Comparison of ENCODE assay signal across 17 cellular contexts in the genomic region with DNA sequence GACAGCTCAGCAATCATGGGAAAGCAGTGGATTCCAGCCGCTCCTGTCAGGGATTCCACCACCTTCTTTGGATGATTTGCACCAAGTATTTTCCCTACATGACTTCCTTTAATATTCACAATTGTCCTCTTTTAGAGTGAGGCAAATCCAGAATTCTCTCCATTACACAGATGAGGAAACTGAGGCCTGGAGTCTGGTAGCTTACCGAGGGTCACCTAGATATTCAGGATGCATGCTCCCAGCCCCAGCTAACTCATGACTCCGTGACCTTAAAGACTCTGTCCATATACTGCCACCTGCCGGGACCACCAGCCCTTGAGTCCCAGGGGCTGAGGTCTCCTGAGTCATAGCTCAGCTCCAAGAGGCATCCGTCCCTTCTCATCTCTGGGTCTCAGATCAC.
DNase-seq lines count a peak whose midpoint lies in the region; ATAC-seq, FAIRE-seq and TF ChIP-seq lines count a peak whose summit lies in the region.
"Had no signal": no experiment of that assay in that cellular context is flagged by ENCODE, and none has a peak within 500 bp of the region (broad histone marks: within the 10 kb centered on the region; RNA-seq: fewer than 3 reads in every experiment).

No MANE protein-coding gene starts in this region.

- H3K9me3 Mint-ChIP-seq in astrocyte (ENCODE audit: unreplicated experiment) (peaks cover 4% of the 10 kb centered on the region), mesothelial cell of epicardium (no peaks in the 10 kb centered on the region)
- no peaks in the 10 kb centered on the region for H3K9me3 Mint-ChIP-seq in stimulated activated effector memory CD8-positive, alpha-beta T cell treated with anti-CD3 and anti-CD28 coated beads, Interleukin-12 subunit alpha, Interleukin-12 subunit beta, amount 100 ng/mL, for 72 hours

- peaks cover 49% of the 10 kb centered on the region for H3K4me1 ChIP-seq in astrocyte (ENCODE audit: insufficient read depth, low read length)

- peaks cover 96% of the 10 kb centered on the region for H3K79me2 ChIP-seq in astrocyte (ENCODE audit: insufficient read depth, low read length)

- no peaks in the 10 kb centered on the region for H3K9me3 ChIP-seq in astrocyte (ENCODE audit: insufficient read depth, low read depth, low read length)
- H3K9me3 ChIP-seq: lower lobe of right lung had no signal

- H2AFZ ChIP-seq in astrocyte (ENCODE audit: low read depth, low read length), result no peak overlapping the region

- TF ChIP-seq CTCF in astrocyte (IDR thresholded peaks at IDR 0.05; ENCODE audit: insufficient read depth, low read depth, low read length), result no peak
- no peak for TF ChIP-seq CTCF in mesothelial cell of epicardium (IDR thresholded peaks at IDR 0.05; ENCODE audit: unreplicated experiment)

- H3K9ac ChIP-seq in astrocyte (ENCODE audit: low read length), result no peak overlapping the region

- H3K4me3 Mint-ChIP-seq in astrocyte (ENCODE audit: unreplicated experiment) (no peak overlapping the region), mesothelial cell of epicardium (no peak overlapping the region)
- H3K4me3 Mint-ChIP-seq in stimulated activated effector memory CD8-positive, alpha-beta T cell treated with anti-CD3 and anti-CD28 coated beads, Interleukin-12 subunit alpha, Interleukin-12 subunit beta, amount 100 ng/mL, for 72 hours, result no peak overlapping the region

- peak overlapping the region; percentile 67 for H3K27ac Mint-ChIP-seq in astrocyte (ENCODE audit: unreplicated experiment)
- peak overlapping the region; percentile 55 for H3K27ac Mint-ChIP-seq in mesothelial cell of epicardium
- peak overlapping the region; percentile 88 for H3K27ac Mint-ChIP-seq in stimulated activated effector memory CD8-positive, alpha-beta T cell treated with anti-CD3 and anti-CD28 coated beads, Interleukin-12 subunit alpha, Interleukin-12 subunit beta, amount 100 ng/mL, for 72 hours

- FAIRE-seq in astrocyte (lab: Jason Lieb, UNC) (no peak), GM12891 (lab: Jason Lieb, UNC) (no peak)
- FAIRE-seq: colon, GM12892 had no signal

- no peak for ATAC-seq in stimulated activated effector memory CD8-positive, alpha-beta T cell treated with anti-CD3 and anti-CD28 coated beads, Interleukin-12 subunit alpha, Interleukin-12 subunit beta, amount 100 ng/mL, for 72 hours
- ATAC-seq: lower lobe of right lung had no signal

- no peak for TF ChIP-seq POLR2A in GM12891 (IDR thresholded peaks at IDR 0.05; ENCODE audit: low read depth, low read length)

- no peak overlapping the region for H3K27ac ChIP-seq in astrocyte (ENCODE audit: low read depth, low read length)
- H3K27ac ChIP-seq: 22Rv1, C4-2B, lower lobe of right lung had no signal

- H3K27me3 Mint-ChIP-seq in astrocyte (ENCODE audit: low read depth, unreplicated experiment) (no peaks in the 10 kb centered on the region), mesothelial cell of epicardium (ENCODE audit: low read depth) (no peaks in the 10 kb centered on the region)

- no peaks in the 10 kb centered on the region for H3K27me3 ChIP-seq in astrocyte (ENCODE audit: insufficient read depth, low read length)

- DNase-seq in NCI-H82 (lab: John Stamatoyannopoulos, UW) (peak; percentile 76), NCI-H82 treated with DMSO at 0.1 percent for 48 hours (lab: John Stamatoyannopoulos, UW; ENCODE audit: unreplicated experiment) (no peak), astrocyte (ENCODE audit: low read depth) (no peak), mesothelial cell of epicardium (ENCODE audit: low spot score in 2 of 2, unreplicated experiment in 2 of 2) (no peak), GM12891 (ENCODE audit: insufficient read length, low spot score) (no peak)
- no peak for DNase-seq in stimulated activated effector memory CD8-positive, alpha-beta T cell treated with anti-CD3 and anti-CD28 coated beads, Interleukin-12 subunit alpha, Interleukin-12 subunit beta, amount 100 ng/mL, for 72 hours (ENCODE audit: low spot score in 2 of 2)
- no peak for DNase-seq in activated CD8-positive, alpha-beta memory T cell treated with anti-CD3 and anti-CD28 coated beads, Interleukin-2, amount 50 U/mL, for 48 hours
- DNase-seq in activated CD4-positive, alpha-beta T cell treated with anti-CD3 and anti-CD28 coated beads for 1 hour, result no peak
- DNase-seq: lower lobe of right lung; occipital lobe; OCI-M1; stimulated activated CD4-positive, alpha-beta T cell treated with anti-CD3 and anti-CD28 coated beads, Interleukin-15, amount 100 ng/mL, for 24 hours; trophoblast cell had no signal

- H4K20me1 ChIP-seq in astrocyte (ENCODE audit: insufficient read depth, low read length), result peaks cover 95% of the 10 kb centered on the region

- H3K36me3 ChIP-seq in astrocyte (ENCODE audit: insufficient read depth, low read length), result no peaks in the 10 kb centered on the region

- H3K4me2 ChIP-seq in astrocyte (ENCODE audit: low read length), result no peak overlapping the region

- H3K4me1 Mint-ChIP-seq in astrocyte (ENCODE audit: low read depth, unreplicated experiment) (peaks cover 74% of the 10 kb centered on the region), mesothelial cell of epicardium (peaks cover 48% of the 10 kb centered on the region)
- peaks cover 91% of the 10 kb centered on the region for H3K4me1 Mint-ChIP-seq in stimulated activated effector memory CD8-positive, alpha-beta T cell treated with anti-CD3 and anti-CD28 coated beads, Interleukin-12 subunit alpha, Interleukin-12 subunit beta, amount 100 ng/mL, for 72 hours

- H3K36me3 Mint-ChIP-seq in astrocyte (ENCODE audit: low read depth, unreplicated experiment) (peaks cover 28% of the 10 kb centered on the region), mesothelial cell of epicardium (no peaks in the 10 kb centered on the region)
- H3K36me3 Mint-ChIP-seq in stimulated activated effector memory CD8-positive, alpha-beta T cell treated with anti-CD3 and anti-CD28 coated beads, Interleukin-12 subunit alpha, Interleukin-12 subunit beta, amount 100 ng/mL, for 72 hours, result peaks cover 38% of the 10 kb centered on the region

- H3K4me3 ChIP-seq in astrocyte (ENCODE audit: insufficient read depth, low read depth, low read length), result no peak overlapping the region
- H3K4me3 ChIP-seq: lower lobe of right lung had no signal

TF ChIP-seq in GM12891, 5 proteins besides CTCF, POLR2A, EP300 and RAD21:
- TF ChIP-seq POLR2AphosphoS5 (IDR thresholded peaks at IDR 0.05; ENCODE audit: low read depth, low read length) (no peak), PAX5 (IDR thresholded peaks at IDR 0.05; ENCODE audit: insufficient read depth, low read length, severe bottlenecking) (no peak), POU2F2 (IDR thresholded peaks at IDR 0.05; ENCODE audit: low read depth, low read length) (no peak), SPI1 (IDR thresholded peaks at IDR 0.05; ENCODE audit: low read depth, low read length) (no peak), TAF1 (IDR thresholded peaks at IDR 0.05; ENCODE audit: low read depth, low read length) (no peak)
